ENCODE assay signal across 1 cellular context in genomic region chr18:50374753-50375391, GRCh38.
A peak's percentile ranks its signal among the peaks of the same experiment; 100 is the strongest.
TF ChIP-seq lines count a peak whose summit lies in the region.

Gene SKA1, plus strand, starts transcription at chr18:50375046. Its CDS starts 785 bp downstream, at chr18:50375831.

TF ChIP-seq in GM12878, 131 proteins besides CTCF, POLR2A, EP300 and RAD21 (continued from another document):
- TF ChIP-seq ZBTB40 (IDR thresholded peaks at IDR 0.05; ENCODE audit: borderline replicate concordance) (0 out of 2 replicates have a peak, but pooled peaks have one; percentile 54), SIN3A (IDR thresholded peaks at IDR 0.05; ENCODE audit: low read depth, low read length) (peak; percentile 99), RB1 (IDR thresholded peaks at IDR 0.05; ENCODE audit: borderline replicate concordance) (no peak; the same call in 1 of the 2 replicates), BCL11A (IDR thresholded peaks at IDR 0.05; ENCODE audit: low read depth, low read length) (no peak), ZNF274 (IDR thresholded peaks at IDR 0.05; ENCODE audit: insufficient read depth, insufficient read length) (no peak), GABPA (IDR thresholded peaks at IDR 0.05; ENCODE audit: low read depth) (peak; percentile 61), ASH2L (IDR thresholded peaks at IDR 0.05; ENCODE audit: borderline replicate concordance, low read depth) (no peak), IRF3 (IDR thresholded peaks at IDR 0.05) (no peak), EGR1 (IDR thresholded peaks at IDR 0.05; ENCODE audit: borderline replicate concordance in 1 of 2, low read depth in 2 of 2, low read length in 2 of 2) (0 out of 3 replicates have a peak, but pooled peaks of 1 of the 2 experiments have one; percentile 14), MYC (IDR thresholded peaks at IDR 0.05; ENCODE audit: insufficient read depth, insufficient read length, insufficient replicate concordance, low read length, severe bottlenecking) (no peak), NKRF (conservative IDR thresholded peaks at IDR 0.05) (peak; percentile 100), ZSCAN29 (IDR thresholded peaks at IDR 0.05) (no peak), KLF5 (IDR thresholded peaks at IDR 0.05; ENCODE audit: partially characterized antibody) (no peak), ZNF687 (IDR thresholded peaks at IDR 0.05) (peak; percentile 78; the same call in 1 of the 2 replicates), SKIL (IDR thresholded peaks at IDR 0.05; ENCODE audit: low read depth, poor library complexity, severe bottlenecking) (peak; percentile 16), ATF3 (IDR thresholded peaks at IDR 0.05; ENCODE audit: borderline replicate concordance, extremely low read depth, low read depth, low read length) (no peak), FOS (IDR thresholded peaks at IDR 0.05; ENCODE audit: borderline replicate concordance, extremely low read depth, insufficient read length) (no peak), IKZF1 (conservative IDR thresholded peaks at IDR 0.05) (peak; percentile 88), RELB (IDR thresholded peaks at IDR 0.05; ENCODE audit: low read depth) (peak; percentile 64; the same call in 1 of the 2 replicates), ZNF384 (IDR thresholded peaks at IDR 0.05; ENCODE audit: borderline replicate concordance, low read depth, low read length) (no peak), EZH2 (IDR thresholded peaks at IDR 0.05; ENCODE audit: borderline replicate concordance, control insufficient read depth, low read depth, low read length) (no peak), E4F1 (IDR thresholded peaks at IDR 0.05; ENCODE audit: borderline replicate concordance, partially characterized antibody) (no peak), USF2 (IDR thresholded peaks at IDR 0.05; ENCODE audit: borderline replicate concordance, low read depth, low read length) (no peak), TCF12 (IDR thresholded peaks at IDR 0.05; ENCODE audit: low read depth, low read length) (peak; percentile 69; the same call in 1 of the 2 replicates), HDGF (IDR thresholded peaks at IDR 0.05) (0 out of 2 replicates have a peak, but pooled peaks have one; percentile 36), NFYA (IDR thresholded peaks at IDR 0.05; ENCODE audit: borderline replicate concordance, low read depth, low read length) (no peak), ATF7 (IDR thresholded peaks at IDR 0.05; ENCODE audit: low read depth) (peak; percentile 69), SMC3 (IDR thresholded peaks at IDR 0.05; ENCODE audit: borderline replicate concordance, low read length) (no peak), TARDBP (IDR thresholded peaks at IDR 0.05; ENCODE audit: borderline replicate concordance) (no peak)
